In genomic region chr5:54645888-54646284, GRCh38 we compare ENCODE assay signal across 10 cellular contexts.
DNase-seq lines count a peak whose midpoint lies in the region; ATAC-seq and TF ChIP-seq lines count a peak whose summit lies in the region.
"Had no signal": no experiment of that assay in that cellular context is flagged by ENCODE, and none has a peak within 500 bp of the region (broad histone marks: within the 10 kb centered on the region; RNA-seq: fewer than 3 reads in every experiment).

No MANE protein-coding gene starts in this region.

- TF ChIP-seq POLR2A in lower leg skin (IDR thresholded peaks at IDR 0.05): no peak

- H3K27ac ChIP-seq in stomach smooth muscle (ENCODE audit: low read length): peak overlapping the region; percentile 46
- H3K27ac ChIP-seq: 22Rv1 had no signal

- H3K4me1 Mint-ChIP-seq in T-helper 1 cell treated with Interleukin-12 subunit alpha and Interleukin-12 subunit beta and Interleukin-4 antibody, amounts not matched to agents 30 μg/mL and 1 μg/mL, for 36 hours (ENCODE audit: low read depth): peaks cover 51% of the 10 kb centered on the region
- H3K4me1 Mint-ChIP-seq in activated naive CD8-positive, alpha-beta T cell treated with anti-CD3 and anti-CD28 coated beads, Interleukin-2, amount 10 ng/mL, durations not matched to agents 7 days and 5 days: peaks cover 43% of the 10 kb centered on the region

- H3K27ac Mint-ChIP-seq in T-helper 1 cell treated with Interleukin-12 subunit alpha and Interleukin-12 subunit beta and Interleukin-4 antibody, amounts not matched to agents 30 μg/mL and 1 μg/mL, for 36 hours: peak overlapping the region; percentile 93
- peak overlapping the region; percentile 93 for H3K27ac Mint-ChIP-seq in activated naive CD8-positive, alpha-beta T cell treated with anti-CD3 and anti-CD28 coated beads, Interleukin-2, amount 10 ng/mL, durations not matched to agents 7 days and 5 days

- ATAC-seq in activated naive CD8-positive, alpha-beta T cell treated with anti-CD3 and anti-CD28 coated beads, Interleukin-2, amount 10 ng/mL, durations not matched to agents 7 days and 5 days (ENCODE audit: low read depth): no peak
- ATAC-seq in HG03108 (IDR thresholded peaks at IDR 0.05; ENCODE audit: unreplicated experiment) (no peak), GM21515 (IDR thresholded peaks at IDR 0.05; ENCODE audit: unreplicated experiment) (no peak)

- H3K36me3 Mint-ChIP-seq in T-helper 1 cell treated with Interleukin-12 subunit alpha and Interleukin-12 subunit beta and Interleukin-4 antibody, amounts not matched to agents 30 μg/mL and 1 μg/mL, for 36 hours (ENCODE audit: low read depth): peaks cover 12% of the 10 kb centered on the region
- peaks cover 7% of the 10 kb centered on the region for H3K36me3 Mint-ChIP-seq in activated naive CD8-positive, alpha-beta T cell treated with anti-CD3 and anti-CD28 coated beads, Interleukin-2, amount 10 ng/mL, durations not matched to agents 7 days and 5 days

- no peaks in the 10 kb centered on the region for H3K27me3 ChIP-seq in stomach smooth muscle (ENCODE audit: control insufficient read depth in 1 of 2, insufficient read depth in 2 of 2, low read length in 2 of 2)

- intact Hi-C loops in lower leg skin (cut with DNase I; ENCODE audit: low total_unique reads): no loop called here

- POLR2A ChIA-PET in activated naive CD8-positive, alpha-beta T cell treated with anti-CD3 and anti-CD28 coated beads, Interleukin-2, amount 10 ng/mL, durations not matched to agents 7 days and 5 days (lab: Charles Lee): interaction anchor here (1.0 to 2.5 kb wide), 5 partner anchors 8 to 128 kb away, joined by 3 to 18 read pairs (median 6); partner anchors contain the start of gene SNX18

- no peak for TF ChIP-seq CTCF in lower leg skin (IDR thresholded peaks at IDR 0.05)

- no peak overlapping the region for H3K9ac ChIP-seq in stomach smooth muscle (ENCODE audit: low read length in 2 of 2)

- H3K9me3 ChIP-seq in stomach smooth muscle (ENCODE audit: control insufficient read depth in 2 of 2, low read length in 2 of 2): no peaks in the 10 kb centered on the region

- no peak for DNase-seq in T-helper 1 cell
- DNase-seq in activated naive CD8-positive, alpha-beta T cell treated with anti-CD3 and anti-CD28 coated beads, Interleukin-2, amount 10 ng/mL, durations not matched to agents 7 days and 5 days: no peak
- peak; percentile 33 for DNase-seq in iris pigment epithelial cell (ENCODE audit: low read depth)
- DNase-seq in lower leg skin (ENCODE audit: low spot score in 2 of 2): no peak
- DNase-seq: NCI-H1092 treated with DMSO at 0.1 percent for 48 hours had no signal

- no peaks in the 10 kb centered on the region for H3K27me3 Mint-ChIP-seq in T-helper 1 cell treated with Interleukin-12 subunit alpha and Interleukin-12 subunit beta and Interleukin-4 antibody, amounts not matched to agents 30 μg/mL and 1 μg/mL, for 36 hours (ENCODE audit: low read depth)
- H3K27me3 Mint-ChIP-seq in activated naive CD8-positive, alpha-beta T cell treated with anti-CD3 and anti-CD28 coated beads, Interleukin-2, amount 10 ng/mL, durations not matched to agents 7 days and 5 days: no peaks in the 10 kb centered on the region

- H3K4me1 ChIP-seq in stomach smooth muscle (ENCODE audit: control insufficient read depth, insufficient read depth, low read length): peaks cover 5% of the 10 kb centered on the region

- peaks cover 12% of the 10 kb centered on the region for H3K9me3 Mint-ChIP-seq in T-helper 1 cell treated with Interleukin-12 subunit alpha and Interleukin-12 subunit beta and Interleukin-4 antibody, amounts not matched to agents 30 μg/mL and 1 μg/mL, for 36 hours
- H3K9me3 Mint-ChIP-seq in activated naive CD8-positive, alpha-beta T cell treated with anti-CD3 and anti-CD28 coated beads, Interleukin-2, amount 10 ng/mL, durations not matched to agents 7 days and 5 days: no peaks in the 10 kb centered on the region

- H3K4me3 ChIP-seq in stomach smooth muscle (ENCODE audit: low read length in 2 of 2) (no peak overlapping the region), lower leg skin (ENCODE audit: low read depth, poor library complexity, severe bottlenecking) (no peak overlapping the region)

- H3K36me3 ChIP-seq in stomach smooth muscle (ENCODE audit: control insufficient read depth in 2 of 2, insufficient read depth in 2 of 2, low read length in 2 of 2): no peaks in the 10 kb centered on the region

- peak overlapping the region; percentile 61 for H3K4me3 Mint-ChIP-seq in T-helper 1 cell treated with Interleukin-12 subunit alpha and Interleukin-12 subunit beta and Interleukin-4 antibody, amounts not matched to agents 30 μg/mL and 1 μg/mL, for 36 hours
- H3K4me3 Mint-ChIP-seq in activated naive CD8-positive, alpha-beta T cell treated with anti-CD3 and anti-CD28 coated beads, Interleukin-2, amount 10 ng/mL, durations not matched to agents 7 days and 5 days: peak overlapping the region; percentile 75

- 47 to 50% methylated on average over 2 of the region's 2 CpGs for WGBS in lower leg skin, 2 donors
